Comparison of ENCODE assay signal across 14 cellular contexts in genomic region chr7:144454-144826, GRCh38. TPM values are rescaled to one million over a fixed set of nuclear protein-coding genes. Genes with fewer than 3 reads are reported as not detected.
"Had no signal": no experiment of that assay in that cellular context is flagged by ENCODE, and none has a peak within 500 bp of the region (broad histone marks: within the 10 kb centered on the region; RNA-seq: fewer than 3 reads in every experiment).

No MANE protein-coding gene starts in this region.

- ATAC-seq: left lobe of liver, pancreas, SK-N-SH treated with all-trans-retinoic acid at 6 μM for 48 hours had no signal

- H3K27ac ChIP-seq: upper lobe of left lung had no signal

- H3K27me3 ChIP-seq: pancreas, upper lobe of left lung had no signal

- DNase-seq: activated CD4-positive, alpha-beta T cell treated with anti-CD3 and anti-CD28 coated beads, Interleukin-2, amount 50 U/mL, for 1 hour; activated CD4-positive, CD25-positive, alpha-beta regulatory T cell; activated gamma-delta T cell; activated T-cell treated with anti-CD3 and anti-CD28 coated beads, Interleukin-2, amount 50 U/mL, for 1 hour; caudate nucleus; cortex of kidney; effector memory CD4-positive, alpha-beta T cell; islet precursor cell; mesenchymal stem cell; upper lobe of left lung had no signal

- H3K36me3 ChIP-seq: pancreas, upper lobe of left lung had no signal

- H3K9me3 ChIP-seq: pancreas, upper lobe of left lung had no signal

- H3K4me3 ChIP-seq: pancreas, upper lobe of left lung had no signal

RNA-seq across cellular contexts. Expression of gene FAM20C, which starts 47.9 kb away (rescaled TPM):
- total RNA-seq: T-helper 1 cell treated with Interleukin-12 subunit alpha and Interleukin-12 subunit beta and Interleukin-4 antibody, amounts not matched to agents 30 ng/mL and 1 ng/mL, for 36 hours had no signal
